In genomic region chr15:56232058-56232457, GRCh38 we compare ENCODE assay signal across 1 cellular context.
A peak's percentile ranks its signal among the peaks of the same experiment; 100 is the strongest.
TF ChIP-seq lines count a peak whose summit lies in the region.

No MANE protein-coding gene starts in this region.

TF ChIP-seq in HepG2, 621 proteins besides CTCF, POLR2A, EP300 and RAD21 (continued from another document):
- TF ChIP-seq ELK4 (CRISPR knock-in tag; IDR thresholded peaks at IDR 0.05; ENCODE audit: borderline replicate concordance) (no peak), CBX5 (CRISPR knock-in tag; IDR thresholded peaks at IDR 0.05; ENCODE audit: borderline replicate concordance) (peak; percentile 27; the same call in 1 of the 2 replicates), HDAC2 (CRISPR knock-in tag; IDR thresholded peaks at IDR 0.05) (no peak)
